Comparison of ENCODE assay signal across 9 cellular contexts in the genomic region with DNA sequence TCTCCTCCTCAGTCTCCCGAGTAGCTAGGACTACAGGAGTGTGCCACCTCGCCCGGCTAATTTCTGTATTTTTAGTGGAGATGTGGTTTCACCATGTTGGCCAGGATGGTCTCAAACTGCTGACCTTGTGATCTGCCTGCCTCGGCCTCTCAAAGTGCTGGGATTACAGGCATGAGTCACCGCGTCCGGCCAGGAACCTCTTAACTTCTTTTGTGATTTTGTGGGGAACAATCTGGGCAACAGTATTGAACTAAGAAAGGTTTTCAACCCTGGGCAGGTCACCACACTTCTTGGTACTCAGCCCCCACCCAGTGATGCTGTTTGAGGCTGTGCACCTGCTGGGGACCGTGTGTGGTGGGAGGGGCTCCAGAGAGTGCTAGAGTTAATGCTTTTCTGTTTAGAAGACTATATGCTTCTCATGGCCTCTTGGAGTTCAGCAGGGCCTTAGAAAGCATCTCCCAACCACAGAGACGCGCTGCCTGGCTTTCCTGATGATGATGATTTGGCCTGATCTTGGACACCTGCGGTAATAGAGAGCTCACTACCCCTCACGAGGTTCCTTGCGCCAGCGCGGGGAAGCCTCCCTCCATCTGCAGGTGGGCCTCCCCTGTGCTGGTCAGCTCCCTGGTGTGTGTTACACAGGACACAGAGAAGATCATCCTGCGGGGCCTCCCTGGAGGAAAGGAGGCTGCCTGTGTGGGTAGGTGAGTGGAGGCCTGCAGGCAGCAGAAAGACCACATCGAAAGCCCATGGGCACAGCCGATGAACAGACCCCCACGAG. TPM values are rescaled to one million over a fixed set of nuclear protein-coding genes. Genes with fewer than 3 reads are reported as not detected.
A peak's percentile ranks its signal among the peaks of the same experiment; 100 is the strongest.
DNase-seq lines count a peak whose midpoint lies in the region; ATAC-seq and TF ChIP-seq lines count a peak whose summit lies in the region.
"Had no signal": no experiment of that assay in that cellular context is flagged by ENCODE, and none has a peak within 500 bp of the region (broad histone marks: within the 10 kb centered on the region; RNA-seq: fewer than 3 reads in every experiment).

No MANE protein-coding gene starts in this region.

- 89 to 91% methylated on average over 19 of the region's 19 CpGs for WGBS in aorta, 2 donors

- H3K4me1 Mint-ChIP-seq in activated naive CD8-positive, alpha-beta T cell (ENCODE audit: low read depth): peaks cover 13% of the 10 kb centered on the region

- CTCF ChIA-PET in A673 (lab: Charles Lee): interaction anchor here (0.6 to 1.7 kb wide), 5 partner anchors 16 to 363 kb away, joined by 3 to 9 read pairs (median 6); no protein-coding TSS in a partner anchor

- peaks cover 10% of the 10 kb centered on the region for H3K4me1 ChIP-seq in A673 (ENCODE audit: insufficient read depth, low read length, poor library complexity, severe bottlenecking)
- no peaks in the 10 kb centered on the region for H3K4me1 ChIP-seq in aorta (ENCODE audit: control insufficient read depth in 1 of 2, insufficient read depth in 2 of 2, low read length in 2 of 2)

- DNase-seq in A673 (ENCODE audit: low spot score): no peak
- peak; percentile 22 for DNase-seq in GM20000 (ENCODE audit: low spot score)
- DNase-seq in kidney epithelial cell (ENCODE audit: low read depth): no peak
- DNase-seq in DMS 273 treated with DMSO at 0.1 percent for 48 hours (lab: John Stamatoyannopoulos, UW): no peak
- no peak for DNase-seq in aorta
- DNase-seq in nucleus accumbens (lab: John Stamatoyannopoulos, UW): no peak
- DNase-seq in islet precursor cell: no peak

- no peak for ATAC-seq in aorta (ENCODE audit: low FRiP score)

- POLR2A ChIA-PET in A673 (lab: Charles Lee; ENCODE audit: low non-redundant PET): interaction anchor here (0.6 kb wide), 1 partner anchor 313 kb away, joined by 3 read pairs; no protein-coding TSS in a partner anchor

- peaks cover 2% of the 10 kb centered on the region for H3K36me3 Mint-ChIP-seq in activated naive CD8-positive, alpha-beta T cell

- no peak overlapping the region for H3K27ac ChIP-seq in A673 (ENCODE audit: low read depth, low read length, poor library complexity, severe bottlenecking)
- H3K27ac ChIP-seq in aorta (ENCODE audit: low read depth in 1 of 2, low read length in 2 of 2): no peak overlapping the region

- no peaks in the 10 kb centered on the region for H3K9me3 ChIP-seq in A673 (ENCODE audit: low read depth, low read length, poor library complexity, severe bottlenecking)
- H3K9me3 ChIP-seq in aorta (ENCODE audit: control insufficient read depth, low read length): no peaks in the 10 kb centered on the region
- H3K9me3 ChIP-seq: SJSA1 had no signal

- H3K36me3 ChIP-seq in A673 (ENCODE audit: insufficient read depth, low read length, poor library complexity, severe bottlenecking) (no peaks in the 10 kb centered on the region), kidney epithelial cell (ENCODE audit: control insufficient read depth, insufficient read depth, low read length) (no peaks in the 10 kb centered on the region), aorta (ENCODE audit: control insufficient read depth in 1 of 2, insufficient read depth in 2 of 2, low read length in 1 of 2) (no peaks in the 10 kb centered on the region)

- H3K9me3 Mint-ChIP-seq in activated naive CD8-positive, alpha-beta T cell (ENCODE audit: low read depth): no peaks in the 10 kb centered on the region

- no peak overlapping the region for H3K27ac Mint-ChIP-seq in activated naive CD8-positive, alpha-beta T cell

- H3K4me3 ChIP-seq in A673 (ENCODE audit: low read depth, low read length, poor library complexity, severe bottlenecking) (peak overlapping the region; percentile 79), kidney epithelial cell (ENCODE audit: low read depth, low read length) (peak overlapping the region; percentile 62), aorta (ENCODE audit: low read length in 2 of 2) (no peak overlapping the region)

- no TSS peak for BruUV-seq in A673 (replicated peaks; lab: Mats Ljungman, UMichigan)

- H3K27me3 ChIP-seq in A673 (replicated peaks; ENCODE audit: insufficient read depth, low read depth, low read length, poor library complexity): no peaks in the 10 kb centered on the region
- H3K27me3 ChIP-seq in kidney epithelial cell (ENCODE audit: control insufficient read depth, insufficient read depth, low read length): no peaks in the 10 kb centered on the region
- no peaks in the 10 kb centered on the region for H3K27me3 ChIP-seq in aorta (ENCODE audit: control insufficient read depth in 1 of 2, insufficient read depth in 2 of 2, low read length in 1 of 2)
- H3K27me3 ChIP-seq: SJSA1 had no signal

- TF ChIP-seq CTCF in A673 (conservative IDR thresholded peaks at IDR 0.05; ENCODE audit: low read depth, low read length): no peak
- TF ChIP-seq CTCF in GM20000 (IDR thresholded peaks at IDR 0.05; ENCODE audit: extremely low read depth, missing control alignments): no peak
- no peak for TF ChIP-seq CTCF in kidney epithelial cell (IDR thresholded peaks at IDR 0.05; ENCODE audit: insufficient read depth, low read length, poor library complexity, severe bottlenecking)

- intact Hi-C loops in A673 (cut with micrococcal nuclease; ENCODE audit: unreplicated experiment): loop anchor here (2.0 kb wide), 1 partner anchor 49 kb away; no protein-coding TSS in a partner anchor
- intact Hi-C loops in aorta (cut with DNase I): loop anchor here (5.0 kb wide), 2 partner anchors 48 to 73 kb away; a partner anchor contains a TSS

- H3K27me3 Mint-ChIP-seq in activated naive CD8-positive, alpha-beta T cell: peaks cover 2% of the 10 kb centered on the region

- H3K4me3 Mint-ChIP-seq in activated naive CD8-positive, alpha-beta T cell: peak overlapping the region; percentile 86

RNA-seq across cellular contexts. Expression of a gene that starts 1.2 kb away (rescaled TPM):
- 5.3 and 10.8 TPM in 2 replicates for total RNA-seq in A673 (2021)
- 4.5 TPM in 2 replicates for total RNA-seq in kidney epithelial cell
- 1 to 10 TPM; 2.3 to 7.0 TPM for total RNA-seq in aorta
- 1 to 10 TPM in 1 of 2 donors, under 1 TPM in 1; 0.25 to 7.5 TPM for polyA plus RNA-seq in aorta

RNA-seq across cellular contexts. Expression of a gene that starts 17.5 kb away (rescaled TPM):
- 64.6 and 66.7 TPM in 2 replicates for total RNA-seq in A673 (2021)
- total RNA-seq in kidney epithelial cell: 45.2 and 53.4 TPM in 2 replicates
- 10 to 100 TPM; 45.2 to 46.7 TPM for total RNA-seq in aorta
- 10 to 100 TPM; 14.1 to 62.5 TPM for polyA plus RNA-seq in aorta

RNA-seq across cellular contexts. Expression of a gene that starts 18.2 kb away (rescaled TPM):
- total RNA-seq in A673 (2021): 155 and 173 TPM in 2 replicates
- total RNA-seq in kidney epithelial cell: 251 and 302 TPM in 2 replicates
- total RNA-seq in aorta: 100 to 1,000 TPM; 139 to 210 TPM
- polyA plus RNA-seq in aorta: 100 to 1,000 TPM in 1 of 2 donors, 10 to 100 TPM in 1; 46.0 to 214 TPM

RNA-seq across cellular contexts. Expression of a gene that starts 55.5 kb away (rescaled TPM):
- total RNA-seq in A673 (2021) (5.4 and 10.4 TPM in 2 replicates), kidney epithelial cell (11.9 and 12.9 TPM in 2 replicates), aorta (10 to 100 TPM; 10.7 to 23.2 TPM)
- polyA plus RNA-seq in aorta: 10 to 100 TPM in 1 of 2 donors, under 1 TPM in 1; 0.13 to 14.9 TPM

Comparison
In these comparisons a context has a peak if more than half of its experiments do, and no peak if none do; other contexts are left out.
1. H3K4me3 ChIP-seq: peak in A673 (single experiment) and kidney epithelial cell (single experiment); none in aorta (0 of 2).